25 cellular contexts compared by ENCODE assay signal in the genomic region with DNA sequence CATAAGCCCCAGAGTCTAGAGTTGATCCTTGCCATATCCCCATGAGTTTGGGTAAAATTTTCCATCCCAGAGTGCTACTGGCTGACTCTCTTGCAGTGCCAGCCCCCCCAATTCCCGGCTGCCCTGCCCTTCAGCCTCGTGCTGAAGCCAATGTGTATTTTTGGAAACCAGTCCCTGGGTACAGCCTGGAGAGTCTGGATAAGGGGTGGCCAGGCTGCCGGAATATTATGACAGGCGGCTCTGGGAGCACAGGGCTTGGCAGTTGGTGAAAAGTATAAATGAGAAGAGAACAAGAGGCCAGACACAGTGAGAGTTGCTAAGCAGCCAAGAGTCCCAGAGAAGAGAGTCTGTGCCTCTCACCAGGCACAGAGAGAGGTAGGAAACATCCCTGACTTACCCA. TPM values are rescaled to one million over a fixed set of nuclear protein-coding genes. Genes with fewer than 3 reads are reported as not detected.
"Had no signal": no experiment of that assay in that cellular context is flagged by ENCODE, and none has a peak within 500 bp of the region (broad histone marks: within the 10 kb centered on the region; RNA-seq: fewer than 3 reads in every experiment).

No MANE protein-coding gene starts in this region.

- H3K4me1 Mint-ChIP-seq: activated CD4-positive, alpha-beta T cell treated with anti-CD3 and anti-CD28 coated beads for 36 hours; activated CD8-positive, alpha-beta memory T cell treated with anti-CD3 and anti-CD28 coated beads, Interleukin-2, amount 10 ng/mL, durations not matched to agents 7 days and 5 days; nephron had no signal

- H3K27me3 Mint-ChIP-seq: activated CD8-positive, alpha-beta memory T cell treated with anti-CD3 and anti-CD28 coated beads, Interleukin-2, amount 10 ng/mL, durations not matched to agents 7 days and 5 days had no signal

- H3K27me3 ChIP-seq: brain microvascular endothelial cell, neutrophil, ovary, transverse colon had no signal

- H3K27ac Mint-ChIP-seq: activated CD4-positive, alpha-beta T cell treated with anti-CD3 and anti-CD28 coated beads for 36 hours; activated CD8-positive, alpha-beta memory T cell treated with anti-CD3 and anti-CD28 coated beads, Interleukin-2, amount 10 ng/mL, durations not matched to agents 7 days and 5 days; activated CD8-positive, alpha-beta T cell treated with anti-CD3 and anti-CD28 coated beads, Interleukin-2, amount 10 ng/mL, durations not matched to agents 7 days and 5 days; activated naive CD8-positive, alpha-beta T cell; activated T-cell treated with anti-CD3 and anti-CD28 coated beads, Interleukin-2, amount 50 U/mL, for 72 hours; nephron had no signal

- ATAC-seq: activated CD4-positive, alpha-beta T cell treated with anti-CD3 and anti-CD28 coated beads for 36 hours; activated CD8-positive, alpha-beta memory T cell treated with anti-CD3 and anti-CD28 coated beads, Interleukin-2, amount 10 ng/mL, durations not matched to agents 7 days and 5 days; activated CD8-positive, alpha-beta T cell treated with anti-CD3 and anti-CD28 coated beads, Interleukin-2, amount 10 ng/mL, durations not matched to agents 7 days and 5 days; activated T-cell treated with anti-CD3 and anti-CD28 coated beads, Interleukin-2, amount 50 U/mL, for 72 hours; esophagus mucosa; left lobe of liver had no signal

- H3K36me3 ChIP-seq: brain microvascular endothelial cell, neutrophil, ovary, prostate gland, suprapubic skin, transverse colon had no signal

- H3K36me3 Mint-ChIP-seq: activated naive CD8-positive, alpha-beta T cell had no signal

- H3K4me1 ChIP-seq: prostate gland, suprapubic skin, transverse colon had no signal

- H3K9me3 ChIP-seq: neutrophil, ovary, prostate gland, suprapubic skin, transverse colon had no signal

- H3K4me3 Mint-ChIP-seq: activated CD4-positive, alpha-beta T cell treated with anti-CD3 and anti-CD28 coated beads for 36 hours; activated CD8-positive, alpha-beta memory T cell treated with anti-CD3 and anti-CD28 coated beads, Interleukin-2, amount 10 ng/mL, durations not matched to agents 7 days and 5 days; activated CD8-positive, alpha-beta T cell treated with anti-CD3 and anti-CD28 coated beads, Interleukin-2, amount 10 ng/mL, durations not matched to agents 7 days and 5 days; activated naive CD8-positive, alpha-beta T cell; activated T-cell treated with anti-CD3 and anti-CD28 coated beads, Interleukin-2, amount 50 U/mL, for 72 hours; nephron had no signal

- H3K4me2 ChIP-seq: smooth muscle cell had no signal

- DNase-seq: activated CD4-positive, alpha-beta T cell treated with anti-CD3 and anti-CD28 coated beads for 36 hours; activated CD4-positive, CD25-positive, alpha-beta regulatory T cell; activated CD8-positive, alpha-beta memory T cell treated with anti-CD3 and anti-CD28 coated beads, Interleukin-2, amount 10 ng/mL, durations not matched to agents 7 days and 5 days; activated CD8-positive, alpha-beta T cell treated with anti-CD3 and anti-CD28 coated beads, Interleukin-2, amount 10 ng/mL, durations not matched to agents 7 days and 5 days; activated effector memory CD4-positive, alpha-beta T cell treated with Interleukin-2 at 50 U/mL for 16 hours; activated naive CD4-positive, alpha-beta T cell treated with Interleukin-2 at 50 U/mL for 16 hours; activated T-cell treated with anti-CD3 and anti-CD28 coated beads, Interleukin-2, amount 50 U/mL, for 72 hours; brain microvascular endothelial cell; foreskin fibroblast; mesendoderm; ovary; retina; stimulated activated CD4-positive, alpha-beta T cell treated with anti-CD3 and anti-CD28 coated beads, Interleukin-2, amount 100 ng/mL, for 24 hours; stimulated activated naive CD4-positive, alpha-beta T cell; transverse colon had no signal

- H3K4me3 ChIP-seq: lung, ovary, prostate gland, smooth muscle cell, suprapubic skin, transverse colon had no signal

- H3K27ac ChIP-seq: brain microvascular endothelial cell, neutrophil, ovary, prostate gland, suprapubic skin, transverse colon had no signal

RNA-seq across cellular contexts. Expression of gene TMEM130, which starts 53.6 kb away (rescaled TPM):
- total RNA-seq: activated CD8-positive, alpha-beta memory T cell treated with anti-CD3 and anti-CD28 coated beads, Interleukin-2, amount 10 ng/mL, durations not matched to agents 7 days and 5 days; activated CD8-positive, alpha-beta T cell treated with anti-CD3 and anti-CD28 coated beads, Interleukin-2, amount 10 ng/mL, durations not matched to agents 7 days and 5 days; esophagus mucosa; suprapubic skin; T-helper 1 cell treated with Interleukin-12 subunit alpha and Interleukin-12 subunit beta and Interleukin-4 antibody, amounts not matched to agents 30 ng/mL and 1 ng/mL, for 36 hours had no signal
